In genomic region chr2:61536086-61536722, GRCh38 we compare ENCODE assay signal across 8 cellular contexts. TPM values are rescaled to one million over a fixed set of nuclear protein-coding genes. Genes with fewer than 3 reads are reported as not detected.
A peak's percentile ranks its signal among the peaks of the same experiment; 100 is the strongest.
DNase-seq lines count a peak whose midpoint lies in the region; ATAC-seq, FAIRE-seq and TF ChIP-seq lines count a peak whose summit lies in the region.

No MANE protein-coding gene starts in this region.

- H2AFZ ChIP-seq in K562 (ENCODE audit: low read depth, low read length), result no peak overlapping the region

- H3K4me1 ChIP-seq in K562 (replicated peaks in 1 of 2; ENCODE audit: control insufficient read depth in 2 of 2, insufficient read depth in 2 of 2, low read length in 2 of 2), result peaks cover 24% of the 10 kb centered on the region in 2 experiments
- H3K4me1 ChIP-seq in thoracic aorta (ENCODE audit: control insufficient read depth in 1 of 2, low read depth in 2 of 2), result peaks cover 19 to 42% of the 10 kb centered on the region in 2 donors

- DNase-seq in DMS79 treated with DMSO at 0.1 percent for 48 hours (lab: John Stamatoyannopoulos, UW), result peak; percentile 77
- no peak for DNase-seq in DMS79 (lab: John Stamatoyannopoulos, UW)
- DNase-seq in NCI-H524 treated with DMSO at 0.1 percent for 48 hours (lab: John Stamatoyannopoulos, UW), result peak; percentile 85
- DNase-seq in K562 (ENCODE audit: extremely low read depth in 1 of 4, low spot score in 3 of 4), result peak in 2 of 4 experiments; percentile 71 to 95
- DNase-seq in kidney tubule cell (ENCODE audit: low spot score), result peak; percentile 29
- DNase-seq in thoracic aorta (ENCODE audit: low spot score), result no peak
- DNase-seq in NCI-H526 treated with DMSO at 0.1 percent for 48 hours (lab: John Stamatoyannopoulos, UW), result no peak

- in situ Hi-C loops in K562 (cut with MboI), result no loop called here

- WGBS in K562 (ENCODE audit: insufficient coverage, low coverage, missing lambda C conversion rate), result 2% methylated on average over 19 of the region's 20 CpGs

- no peaks in the 10 kb centered on the region for H3K27me3 ChIP-seq in K562 (ENCODE audit: control insufficient read depth in 2 of 2, insufficient read depth in 2 of 2, low read length in 2 of 2)
- H3K27me3 ChIP-seq in thoracic aorta (replicated peaks; ENCODE audit: insufficient read depth), result no peaks in the 10 kb centered on the region

- TSS peak; percentile 36 for BruUV-seq in K562 (replicated peaks; lab: Mats Ljungman, UMichigan)

- no peak for TF ChIP-seq RAD21 in K562 (CRISPR knock-in tag; conservative IDR thresholded peaks at IDR 0.05 in 1 of 2, IDR thresholded peaks at IDR 0.05 in 1 of 2)

- H3K4me3 ChIP-seq in K562 (peak overlapping the region; percentile 76), thoracic aorta (peak overlapping the region; percentile 81)

- TF ChIP-seq CTCF in K562 (IDR thresholded peaks at IDR 0.05 in 2 of 3, conservative IDR thresholded peaks at IDR 0.05 in 1 of 3; ENCODE audit: insufficient read depth in 2 of 3, low read depth in 1 of 3, low read length in 3 of 3) (no peak), thoracic aorta (IDR thresholded peaks at IDR 0.05) (no peak)

- POLR2A ChIA-PET in K562 (lab: Yijun Ruan, JAX), result interaction anchor here (0.7 to 3.2 kb wide), 4 partner anchors 9 to 29 kb away, joined by 3 to 22 read pairs (median 3); no protein-coding TSS in a partner anchor

- CTCF ChIA-PET in K562 (lab: Yijun Ruan, JAX; ENCODE audit: low intra/inter-chr PET ratio), result no interaction called here

- H3K79me2 ChIP-seq in K562 (ENCODE audit: control insufficient read depth, insufficient read depth, low read length), result peaks cover 73% of the 10 kb centered on the region

- H3K27ac ChIP-seq in K562 (ENCODE audit: extremely low read depth, low read depth, low read length) (peak overlapping the region; percentile 98), thoracic aorta (peak overlapping the region; percentile 69 to 91)

- H3K9ac ChIP-seq in K562 (ENCODE audit: insufficient read depth in 1 of 2, low read depth in 2 of 2, low read length in 2 of 2), result peak overlapping the region; percentile 95 to 99

- peaks cover 31% of the 10 kb centered on the region for H3K36me3 ChIP-seq in K562 (ENCODE audit: control insufficient read depth, insufficient read depth, low read length)
- no peaks in the 10 kb centered on the region for H3K36me3 ChIP-seq in thoracic aorta

- TF ChIP-seq POLR2A in K562 (conservative IDR thresholded peaks at IDR 0.05), result no peak

- peak overlapping the region; percentile 96 for H3K4me2 ChIP-seq in K562 (ENCODE audit: insufficient read depth, low read length)

- H3K9me3 ChIP-seq in K562 (replicated peaks; ENCODE audit: control insufficient read depth, insufficient read depth, low read depth, low read length) (no peaks in the 10 kb centered on the region), thoracic aorta (no peaks in the 10 kb centered on the region)

- H4K20me1 ChIP-seq in K562 (replicated peaks; ENCODE audit: control insufficient read depth, insufficient read depth, low read length), result peaks cover 25% of the 10 kb centered on the region

- no peak; the same call in 1 of the 2 replicates for TF ChIP-seq EP300 in K562 (IDR thresholded peaks at IDR 0.05; ENCODE audit: low read length)

- intact Hi-C loops in K562 (cut with micrococcal nuclease), result loop anchor here (2.0 to 5.0 kb wide), 2 partner anchors 65 to 121 kb away; partner anchors contain the start of gene USP34

- peak; percentile 15 for FAIRE-seq in K562 (lab: Jason Lieb, UNC)

- no peaks in the 10 kb centered on the region for H3K9me1 ChIP-seq in K562 (ENCODE audit: control insufficient read depth, insufficient read depth, low read length)

- ATAC-seq in K562 (peak; percentile 2), thoracic aorta (ENCODE audit: insufficient number of reproducible peaks, low FRiP score, low read depth) (no peak), HG03442 (IDR thresholded peaks at IDR 0.05; ENCODE audit: unreplicated experiment) (no peak)

TF ChIP-seq in K562, 482 proteins besides CTCF, POLR2A, EP300 and RAD21 (continues in another document):
- TF ChIP-seq ARID2 (IDR thresholded peaks at IDR 0.05) (peak; percentile 48; the same call in 1 of the 2 replicates), ZNF140 (CRISPR knock-in tag; IDR thresholded peaks at IDR 0.05) (no peak), E2F5 (CRISPR knock-in tag; IDR thresholded peaks at IDR 0.05) (0 out of 2 replicates have a peak, but pooled peaks have one; percentile 34), LARP7 (IDR thresholded peaks at IDR 0.05) (peak; percentile 38; the same call in 1 of the 2 replicates), LCOR (CRISPR knock-in tag; IDR thresholded peaks at IDR 0.05) (peak; percentile 53; the same call in 1 of the 2 replicates), TEAD4 (IDR thresholded peaks at IDR 0.05; ENCODE audit: low read length) (peak; percentile 33; the same call in 1 of the 2 replicates), TEAD4 (CRISPR knock-in tag; IDR thresholded peaks at IDR 0.05; ENCODE audit: borderline replicate concordance) (no peak)
- TF ChIP-seq, protein P1, sequence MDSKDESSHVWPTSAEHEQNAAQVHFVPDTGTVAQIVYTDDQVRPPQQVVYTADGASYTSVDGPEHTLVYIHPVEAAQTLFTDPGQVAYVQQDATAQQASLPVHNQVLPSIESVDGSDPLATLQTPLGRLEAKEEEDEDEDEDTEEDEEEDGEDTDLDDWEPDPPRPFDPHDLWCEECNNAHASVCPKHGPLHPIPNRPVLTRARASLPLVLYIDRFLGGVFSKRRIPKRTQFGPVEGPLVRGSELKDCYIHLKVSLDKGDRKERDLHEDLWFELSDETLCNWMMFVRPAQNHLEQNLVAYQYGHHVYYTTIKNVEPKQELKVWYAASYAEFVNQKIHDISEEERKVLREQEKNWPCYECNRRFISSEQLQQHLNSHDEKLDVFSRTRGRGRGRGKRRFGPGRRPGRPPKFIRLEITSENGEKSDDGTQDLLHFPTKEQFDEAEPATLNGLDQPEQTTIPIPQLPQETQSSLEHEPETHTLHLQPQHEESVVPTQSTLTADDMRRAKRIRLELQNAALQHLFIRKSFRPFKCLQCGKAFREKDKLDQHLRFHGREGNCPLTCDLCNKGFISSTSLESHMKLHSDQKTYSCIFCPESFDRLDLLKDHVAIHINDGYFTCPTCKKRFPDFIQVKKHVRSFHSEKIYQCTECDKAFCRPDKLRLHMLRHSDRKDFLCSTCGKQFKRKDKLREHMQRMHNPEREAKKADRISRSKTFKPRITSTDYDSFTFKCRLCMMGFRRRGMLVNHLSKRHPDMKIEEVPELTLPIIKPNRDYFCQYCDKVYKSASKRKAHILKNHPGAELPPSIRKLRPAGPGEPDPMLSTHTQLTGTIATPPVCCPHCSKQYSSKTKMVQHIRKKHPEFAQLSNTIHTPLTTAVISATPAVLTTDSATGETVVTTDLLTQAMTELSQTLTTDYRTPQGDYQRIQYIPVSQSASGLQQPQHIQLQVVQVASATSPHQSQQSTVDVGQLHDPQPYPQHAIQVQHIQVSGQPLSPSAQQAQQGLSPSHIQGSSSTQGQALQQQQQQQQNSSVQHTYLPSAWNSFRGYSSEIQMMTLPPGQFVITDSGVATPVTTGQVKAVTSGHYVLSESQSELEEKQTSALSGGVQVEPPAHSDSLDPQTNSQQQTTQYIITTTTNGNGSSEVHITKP (IDR thresholded peaks at IDR 0.05; ENCODE audit: partially characterized antibody), result no peak
- TF ChIP-seq, protein P2, sequence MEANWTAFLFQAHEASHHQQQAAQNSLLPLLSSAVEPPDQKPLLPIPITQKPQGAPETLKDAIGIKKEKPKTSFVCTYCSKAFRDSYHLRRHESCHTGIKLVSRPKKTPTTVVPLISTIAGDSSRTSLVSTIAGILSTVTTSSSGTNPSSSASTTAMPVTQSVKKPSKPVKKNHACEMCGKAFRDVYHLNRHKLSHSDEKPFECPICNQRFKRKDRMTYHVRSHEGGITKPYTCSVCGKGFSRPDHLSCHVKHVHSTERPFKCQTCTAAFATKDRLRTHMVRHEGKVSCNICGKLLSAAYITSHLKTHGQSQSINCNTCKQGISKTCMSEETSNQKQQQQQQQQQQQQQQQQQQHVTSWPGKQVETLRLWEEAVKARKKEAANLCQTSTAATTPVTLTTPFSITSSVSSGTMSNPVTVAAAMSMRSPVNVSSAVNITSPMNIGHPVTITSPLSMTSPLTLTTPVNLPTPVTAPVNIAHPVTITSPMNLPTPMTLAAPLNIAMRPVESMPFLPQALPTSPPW (CRISPR knock-in tag; IDR thresholded peaks at IDR 0.05), result peak; percentile 68; the same call in 1 of the 2 replicates

RNA-seq across cellular contexts. Expression of gene XPO1, which starts 2.0 kb away (rescaled TPM):
- 379 and 1,649 TPM in 2 replicates for total RNA-seq in K562 (2011; cell fraction: chromatin; rRNA removed; ENCODE audit: low replicate concordance)
- total RNA-seq in K562 (2011; cell fraction: nucleolus; rRNA removed), result 154 and 214 TPM in 2 replicates
- 491 and 590 TPM in 2 replicates for total RNA-seq in K562 (2011; cell fraction: nucleoplasm; rRNA removed)
- total RNA-seq in K562 (2014; rRNA removed) (177 and 196 TPM in 2 replicates), K562 (2014; rRNA removed; fragmentation: Illumina TruSeq; extraction: Trizol) (296 and 319 TPM in 2 replicates), K562 (2015; rRNA removed; fragmentation: Illumina TruSeq; extraction: Trizol) (284 and 301 TPM in 2 replicates), K562 (2021) (204 and 216 TPM in 2 replicates), thoracic aorta (100 to 1,000 TPM in 1 of 2 donors, 10 to 100 TPM in 1; 43.3 to 117 TPM)
- polyA plus RNA-seq in K562 (2011; rRNA removed) (240 and 307 TPM in 2 replicates), K562 (2014; fragmentation: Illumina TruSeq; extraction: Trizol) (213 and 253 TPM in 2 replicates), K562 (2014; fragmentation: Nextera tagmentation; extraction: Ambion mirVana) (10 to 100 TPM; 86.2 to 91.8 TPM), K562 (2014; rRNA removed) (195 and 211 TPM in 2 replicates)
- polyA plus RNA-seq in K562 (2011; cell fraction: cytosol; rRNA removed), result 49.5 and 115 TPM in 2 replicates
- polyA plus RNA-seq in K562 (2011; cell fraction: nucleus; rRNA removed), result 209 and 356 TPM in 2 replicates
- 150 and 157 TPM in 2 replicates for polyA plus RNA-seq in K562 (2012)
- polyA minus RNA-seq in K562 (2011; rRNA and poly(A)+ RNA removed), result 515 and 518 TPM in 2 replicates
- polyA minus RNA-seq in K562 (2011; cell fraction: cytosol; rRNA and poly(A)+ RNA removed), result 122 and 170 TPM in 2 replicates
- polyA minus RNA-seq in K562 (2011; cell fraction: nucleus; rRNA and poly(A)+ RNA removed), result 151 and 265 TPM in 2 replicates

Comparison
In these comparisons a context has a peak if more than half of its experiments do, and no peak if none do; other contexts are left out.
1. DNase-seq: peak in DMS79 treated with DMSO at 0.1 percent for 48 hours (single experiment), NCI-H524 treated with DMSO at 0.1 percent for 48 hours (single experiment) and kidney tubule cell (single experiment); none in DMS79 (single experiment), thoracic aorta (single experiment) and NCI-H526 treated with DMSO at 0.1 percent for 48 hours (single experiment).